Comparison of ENCODE assay signal across 15 cellular contexts in genomic region chr1:12591267-12591938, GRCh38. TPM values are rescaled to one million over a fixed set of nuclear protein-coding genes. Genes with fewer than 3 reads are reported as not detected.
A peak's percentile ranks its signal among the peaks of the same experiment; 100 is the strongest.
DNase-seq lines count a peak whose midpoint lies in the region; ATAC-seq and TF ChIP-seq lines count a peak whose summit lies in the region.
"Had no signal": no experiment of that assay in that cellular context is flagged by ENCODE, and none has a peak within 500 bp of the region (broad histone marks: within the 10 kb centered on the region; RNA-seq: fewer than 3 reads in every experiment).

No MANE protein-coding gene starts in this region.

- H3K27me3 Mint-ChIP-seq in GM23338 (ENCODE audit: insufficient read depth, low read depth, poor library complexity): peaks cover 17% of the 10 kb centered on the region
- H3K27me3 Mint-ChIP-seq: brain had no signal

- H3K36me3 Mint-ChIP-seq in GM23338 (ENCODE audit: low read depth): no peaks in the 10 kb centered on the region; the same call in 2 of the 3 replicates

- no peak overlapping the region for H3K23ac ChIP-seq in mesendoderm (ENCODE audit: low read length)

- H4K20me1 ChIP-seq in mammary epithelial cell (ENCODE audit: insufficient read depth, low read length): no peaks in the 10 kb centered on the region
- H4K20me1 ChIP-seq in GM23338 (replicated peaks; ENCODE audit: insufficient read depth): no peaks in the 10 kb centered on the region; the same call in 1 of the 2 replicates

- no peak overlapping the region for H3K4me3 Mint-ChIP-seq in GM23338
- H3K4me3 Mint-ChIP-seq: brain, CD14-positive monocyte had no signal

- TF ChIP-seq EP300 in ovary (IDR thresholded peaks at IDR 0.05) (no peak), upper lobe of left lung (IDR thresholded peaks at IDR 0.05) (no peak)

- H3K56ac ChIP-seq in mesendoderm (ENCODE audit: low read length): no peak overlapping the region

- no peak overlapping the region for H3K18ac ChIP-seq in mesendoderm (ENCODE audit: low read length)

- H2AFZ ChIP-seq in mammary epithelial cell (ENCODE audit: low read depth, low read length): no peak overlapping the region
- H2AFZ ChIP-seq in GM23338: no peak overlapping the region

- in situ Hi-C loops in mammary epithelial cell (cut with MboI; ENCODE audit: low sequenced_read_pairs in 2 of 2): no loop called here

- intact Hi-C loops in mammary epithelial cell (cut with micrococcal nuclease) (no loop called here), left ventricle myocardium superior (cut with micrococcal nuclease) (no loop called here), ovary (cut with DNase I) (loop anchor here in 2 of 4 donors (5.0 to 10.0 kb wide), 3 partner anchors 34 to 117 kb away; no protein-coding TSS in a partner anchor)

- no peak overlapping the region for H3K4ac ChIP-seq in mesendoderm (ENCODE audit: low read depth, low read length)

- no peaks in the 10 kb centered on the region; the same call in 2 of the 3 replicates for H3K9me3 Mint-ChIP-seq in GM23338

- H3K36me3 ChIP-seq in mammary epithelial cell (ENCODE audit: insufficient read depth, low read length) (no peaks in the 10 kb centered on the region), ovary (no peaks in the 10 kb centered on the region), upper lobe of left lung (peaks cover 0 to 7% (median 3%) of the 10 kb centered on the region in 4 donors), mesendoderm (ENCODE audit: control insufficient read depth, insufficient read depth, low read length) (no peaks in the 10 kb centered on the region), GM23338 (ENCODE audit: insufficient read depth) (no peaks in the 10 kb centered on the region)
- H3K36me3 ChIP-seq: neutrophil had no signal

- no peaks in the 10 kb centered on the region for H3K79me1 ChIP-seq in mesendoderm (ENCODE audit: low read length)

- no TSS peak for BruUV-seq in mammary epithelial cell (replicated peaks; lab: Mats Ljungman, UMichigan)

- no peak overlapping the region for H3K27ac ChIP-seq in mammary epithelial cell (ENCODE audit: insufficient read depth, low read depth, low read length)
- peak overlapping the region in 1 of 2 donors; percentile 93 for H3K27ac ChIP-seq in ovary
- peak overlapping the region in 3 of 4 donors; percentile 1 to 73 (median 49) for H3K27ac ChIP-seq in upper lobe of left lung
- H3K27ac ChIP-seq in mesendoderm (ENCODE audit: low read depth, low read length): no peak overlapping the region
- no peak overlapping the region for H3K27ac ChIP-seq in GM23338 (ENCODE audit: low read depth)
- H3K27ac ChIP-seq: neutrophil had no signal

- H3K27ac Mint-ChIP-seq in GM23338: no peak overlapping the region
- H3K27ac Mint-ChIP-seq: CD14-positive monocyte had no signal

- no peak overlapping the region for H2BK5ac ChIP-seq in mesendoderm (ENCODE audit: low read length)

- peaks cover 11% of the 10 kb centered on the region; the same call in 1 of the 2 replicates for H3F3A ChIP-seq in GM23338 (replicated peaks; ENCODE audit: low read depth)

- no peak overlapping the region for H2AK5ac ChIP-seq in mesendoderm (ENCODE audit: low read length)

- DNase-seq in mammary epithelial cell (peak; percentile 36), left ventricle myocardium superior (peak; percentile 84), ovary (peak; percentile 86 to 92 (median 88)), upper lobe of left lung (no peak), mesendoderm (no peak), GM23338 (ENCODE audit: low spot score) (no peak)
- no peak for DNase-seq in stimulated activated CD4-positive, alpha-beta T cell treated with anti-CD3 and anti-CD28 coated beads, Interleukin-15, amount 100 ng/mL, for 24 hours
- DNase-seq: activated effector memory CD4-positive, alpha-beta T cell treated with anti-CD3 and anti-CD28 coated beads, Interleukin-2, amount 50 U/mL, for 16 hours; effector CD8-positive, alpha-beta T cell; glutamatergic neuron; kidney glomerular epithelial cell had no signal

- H3K9me2 ChIP-seq in GM23338 (ENCODE audit: insufficient read depth): no peaks in the 10 kb centered on the region

- H4K8ac ChIP-seq in mesendoderm (ENCODE audit: low read depth, low read length): no peak overlapping the region

- WGBS in mammary epithelial cell (ENCODE audit: low coverage, missing lambda C conversion rate): 60% methylated on average over 19 of the region's 19 CpGs
- 19 to 28% (median 26%) methylated on average over 16 to 19 of the region's 19 CpGs for WGBS in ovary, 3 donors
- 93 to 97% methylated on average over 10 to 18 of the region's 19 CpGs for WGBS in upper lobe of left lung, 2 donors
- no CpG with 5 or more reads among the region's 19 CpGs for WGBS in mesendoderm (ENCODE audit: extremely low coverage, insufficient coverage, low lambda C conversion rate)

- H3K79me2 ChIP-seq in mammary epithelial cell (ENCODE audit: insufficient read depth, low read length) (peaks cover 24% of the 10 kb centered on the region), mesendoderm (ENCODE audit: control insufficient read depth, insufficient read depth, low read length) (no peaks in the 10 kb centered on the region), GM23338 (replicated peaks; ENCODE audit: insufficient read depth) (peaks cover 6% of the 10 kb centered on the region)

- TF ChIP-seq POLR2A in ovary (IDR thresholded peaks at IDR 0.05) (no peak), upper lobe of left lung (IDR thresholded peaks at IDR 0.05) (no peak)

- CTCF ChIA-PET in mammary epithelial cell (lab: Charles Lee; ENCODE audit: low non-redundant PET): no interaction called here

- H3K9ac ChIP-seq in mammary epithelial cell (ENCODE audit: insufficient read depth, low read length) (no peak overlapping the region), mesendoderm (ENCODE audit: low read length) (no peak overlapping the region)

- H4K5ac ChIP-seq in mesendoderm (ENCODE audit: low read length): no peak overlapping the region

- H3K27me3 ChIP-seq in mammary epithelial cell (ENCODE audit: insufficient read depth, low read length): no peaks in the 10 kb centered on the region
- H3K27me3 ChIP-seq in ovary: no peaks in the 10 kb centered on the region
- H3K27me3 ChIP-seq in upper lobe of left lung: no peaks in the 10 kb centered on the region
- no peaks in the 10 kb centered on the region for H3K27me3 ChIP-seq in mesendoderm (ENCODE audit: insufficient read depth, low read length, poor library complexity)
- 0 out of 2 replicates have a peak, but pooled peaks cover under 1% of the 10 kb centered on the region for H3K27me3 ChIP-seq in GM23338 (ENCODE audit: insufficient read depth)

- ATAC-seq in left ventricle myocardium superior (peak; percentile 55), upper lobe of left lung (ENCODE audit: low FRiP score in 2 of 2) (peak in 1 of 2 donors; percentile 13), GM23338 (no peak), GM21367 (IDR thresholded peaks at IDR 0.05; ENCODE audit: unreplicated experiment) (no peak)

- no peak for TF ChIP-seq CTCF in mammary epithelial cell (conservative IDR thresholded peaks at IDR 0.05 in 1 of 2, IDR thresholded peaks at IDR 0.05 in 1 of 2; ENCODE audit: extremely low read depth in 1 of 2, insufficient read depth in 1 of 2, low read depth in 1 of 2, low read length in 2 of 2)
- TF ChIP-seq CTCF in ovary (IDR thresholded peaks at IDR 0.05): no peak
- no peak for TF ChIP-seq CTCF in upper lobe of left lung (IDR thresholded peaks at IDR 0.05)
- no peak for TF ChIP-seq CTCF in GM23338 (conservative IDR thresholded peaks at IDR 0.05; ENCODE audit: low read depth in 2 of 2)

- peaks cover 35% of the 10 kb centered on the region for H3K4me1 ChIP-seq in mammary epithelial cell (ENCODE audit: insufficient read depth, low read length)
- H3K4me1 ChIP-seq in ovary (ENCODE audit: insufficient read depth): peaks cover 31% of the 10 kb centered on the region
- H3K4me1 ChIP-seq in upper lobe of left lung: peaks cover 26 to 39% (median 35%) of the 10 kb centered on the region in 4 donors
- no peaks in the 10 kb centered on the region for H3K4me1 ChIP-seq in mesendoderm (ENCODE audit: control insufficient read depth, low read depth, low read length)
- peaks cover 29% of the 10 kb centered on the region for H3K4me1 ChIP-seq in GM23338 (ENCODE audit: insufficient read depth)

- no peak overlapping the region for H3K4me2 ChIP-seq in mammary epithelial cell (ENCODE audit: insufficient read depth, low read depth, low read length)
- H3K4me2 ChIP-seq in mesendoderm (ENCODE audit: low read length): no peak overlapping the region
- no peak overlapping the region for H3K4me2 ChIP-seq in GM23338

- H2BK120ac ChIP-seq in mesendoderm (ENCODE audit: low read depth, low read length): no peak overlapping the region

- H3K4me1 Mint-ChIP-seq in GM23338: peaks cover 27% of the 10 kb centered on the region

- no peak overlapping the region for H3K4me3 ChIP-seq in mammary epithelial cell (replicated peaks in 1 of 3; ENCODE audit: insufficient read depth in 1 of 3, low read depth in 2 of 3, low read length in 3 of 3)
- H3K4me3 ChIP-seq in ovary: no peak overlapping the region
- no peak overlapping the region for H3K4me3 ChIP-seq in upper lobe of left lung
- H3K4me3 ChIP-seq in mesendoderm (ENCODE audit: low read length): no peak overlapping the region
- no peak overlapping the region for H3K4me3 ChIP-seq in GM23338

- H3K9me3 ChIP-seq in mammary epithelial cell (replicated peaks; ENCODE audit: insufficient read depth, low read length) (no peaks in the 10 kb centered on the region), ovary (no peaks in the 10 kb centered on the region), upper lobe of left lung (no peaks in the 10 kb centered on the region)
- H3K9me3 ChIP-seq: neutrophil had no signal

- H2BK15ac ChIP-seq in mesendoderm (replicated peaks; ENCODE audit: low read depth): no peak overlapping the region

- dilution Hi-C loops in mammary epithelial cell (cut with HindIII; ENCODE audit: low sequenced_read_pairs): no loop called here

RNA-seq across cellular contexts. Expression of gene DHRS3, which starts 26.6 kb away (rescaled TPM):
- 10 to 100 TPM; 18.7 to 76.3 TPM for total RNA-seq in mammary epithelial cell
- 28.3 TPM for polyA plus RNA-seq in mammary epithelial cell
- polyA minus RNA-seq in mammary epithelial cell: 63.9 TPM
- total RNA-seq in left ventricle myocardium superior: 79.6 TPM
- total RNA-seq in ovary: 10 to 100 TPM; 25.8 to 92.3 (median 57.8) TPM
- 10 to 100 TPM; 32.5 to 33.8 TPM for polyA plus RNA-seq in ovary
- 100 to 1,000 TPM in 4 of 6 donors, 10 to 100 TPM in 2; 84.9 to 154 (median 119) TPM for total RNA-seq in upper lobe of left lung
- 2.5 TPM for polyA plus RNA-seq in mesendoderm (2013, experiment 1 of 2)
- polyA plus RNA-seq in mesendoderm (2013, experiment 2 of 2): 2.8 TPM
- total RNA-seq in GM23338 (2014; rRNA removed; shearing (Covaris generic)): 21.0 and 21.2 TPM in 2 replicates
- polyA plus RNA-seq in GM23338 (2016; fragmentation: Nextera tagmentation; extraction: Ambion mirVana): 24.8 and 26.0 TPM in 2 replicates

RNA-seq across cellular contexts. Expression of gene AADACL4, which starts 52.5 kb away (rescaled TPM):
- total RNA-seq in mammary epithelial cell (not detected), left ventricle myocardium superior (not detected), ovary (not detected), upper lobe of left lung (not detected)
- polyA plus RNA-seq in mammary epithelial cell (not detected), ovary (under 1 TPM in 1 of 2 donors, not detected in 1; 0.38 TPM), GM23338 (2016; fragmentation: Nextera tagmentation; extraction: Ambion mirVana) (not detected in 2 replicates)
- not detected for polyA minus RNA-seq in mammary epithelial cell
- not detected for polyA plus RNA-seq in mesendoderm (2013, experiment 1 of 2)
- not detected for polyA plus RNA-seq in mesendoderm (2013, experiment 2 of 2)
- not detected in 2 replicates for total RNA-seq in GM23338 (2014; rRNA removed; shearing (Covaris generic))
- polyA plus RNA-seq: CD14-positive monocyte had no signal

Comparison
In these comparisons a context has a peak if more than half of its experiments do, and no peak if none do; other contexts are left out.
1. DNase-seq: peak in mammary epithelial cell (single experiment), left ventricle myocardium superior (single experiment) and ovary (5 of 5); none in upper lobe of left lung (0 of 2), mesendoderm (single experiment), GM23338 (single experiment) and stimulated activated CD4-positive, alpha-beta T cell treated with anti-CD3 and anti-CD28 coated beads, Interleukin-15, amount 100 ng/mL, for 24 hours (single experiment).
2. H3K27ac ChIP-seq: peak in upper lobe of left lung (3 of 4); none in mammary epithelial cell (single experiment), mesendoderm (single experiment) and GM23338 (single experiment).